Comparison of ENCODE assay signal across 8 cellular contexts in genomic region chr3:128879125-128879969, GRCh38. TPM values are rescaled to one million over a fixed set of nuclear protein-coding genes. Genes with fewer than 3 reads are reported as not detected.
DNase-seq lines count a peak whose midpoint lies in the region; ATAC-seq lines count a peak whose summit lies in the region.

ACAD9 (plus strand) TSS chr3:128879620; CDS start chr3:128879692, 72 bp downstream.

- H3K9me3 Mint-ChIP-seq in dendritic cell treated with granulocyte-macrophage colony-stimulating factor and Interleukin-4, amounts not matched to agents 40 ng/mL and 50 ng/mL, for 4 days = no peaks in the 10 kb centered on the region

- peaks cover 39% of the 10 kb centered on the region for H3K36me3 Mint-ChIP-seq in dendritic cell treated with granulocyte-macrophage colony-stimulating factor and Interleukin-4, amounts not matched to agents 40 ng/mL and 50 ng/mL, for 4 days (ENCODE audit: low read depth)

- H3K4me3 Mint-ChIP-seq in dendritic cell treated with granulocyte-macrophage colony-stimulating factor and Interleukin-4, amounts not matched to agents 40 ng/mL and 50 ng/mL, for 4 days = peak within 1 kb of the TSS; percentile 93

- intact Hi-C loops in dendritic cell treated with granulocyte-macrophage colony-stimulating factor and Interleukin-4, amounts not matched to agents 40 ng/mL and 50 ng/mL, for 4 days (cut with micrococcal nuclease) = no loop called here

- H3K4me1 Mint-ChIP-seq in dendritic cell treated with granulocyte-macrophage colony-stimulating factor and Interleukin-4, amounts not matched to agents 40 ng/mL and 50 ng/mL, for 4 days (ENCODE audit: low read depth) = peaks cover 76% of the 10 kb centered on the region

- H3K27me3 Mint-ChIP-seq in dendritic cell treated with granulocyte-macrophage colony-stimulating factor and Interleukin-4, amounts not matched to agents 40 ng/mL and 50 ng/mL, for 4 days = no peaks in the 10 kb centered on the region

- ATAC-seq in GM19372 (IDR thresholded peaks at IDR 0.05; ENCODE audit: low read depth, unreplicated experiment) (peak; percentile 97), HG03558 (IDR thresholded peaks at IDR 0.05; ENCODE audit: extremely low read depth, unreplicated experiment) (peak; percentile 77), left lobe of liver (peak; percentile 93)

- H3K27ac Mint-ChIP-seq in dendritic cell treated with granulocyte-macrophage colony-stimulating factor and Interleukin-4, amounts not matched to agents 40 ng/mL and 50 ng/mL, for 4 days = peak within 1 kb of the TSS; percentile 97

- DNase-seq in C1 segment of cervical spinal cord (lab: John Stamatoyannopoulos, UW) (peak; percentile 87 to 99 (median 98)), NCI-H748 treated with DMSO at 0.1 percent for 48 hours (lab: John Stamatoyannopoulos, UW) (peak; percentile 80), left lobe of liver (ENCODE audit: low spot score) (peak; percentile 99)
- DNase-seq in activated CD4-positive, alpha-beta T cell treated with anti-CD3 and anti-CD28 coated beads, Interleukin-2, amount 50 U/mL, for 24 hours (ENCODE audit: low read depth in 1 of 2, low spot score in 1 of 2) = peak; percentile 96 to 97
- peak; percentile 95 for DNase-seq in stimulated activated CD4-positive, alpha-beta T cell treated with anti-CD3 and anti-CD28 coated beads, Interleukin-2, amount 100 ng/mL, for 4 hours (ENCODE audit: low read depth)

RNA-seq across cellular contexts. Expression of gene ACAD9, which starts in this region (rescaled TPM):
- total RNA-seq in left lobe of liver = 30.7 TPM

Comparison
In these comparisons a context has a peak if more than half of its experiments do, and no peak if none do; other contexts are left out.
1. Peak in every context shown above with its lines: DNase-seq and ATAC-seq.